18 cellular contexts compared by ENCODE assay signal in the genomic region with DNA sequence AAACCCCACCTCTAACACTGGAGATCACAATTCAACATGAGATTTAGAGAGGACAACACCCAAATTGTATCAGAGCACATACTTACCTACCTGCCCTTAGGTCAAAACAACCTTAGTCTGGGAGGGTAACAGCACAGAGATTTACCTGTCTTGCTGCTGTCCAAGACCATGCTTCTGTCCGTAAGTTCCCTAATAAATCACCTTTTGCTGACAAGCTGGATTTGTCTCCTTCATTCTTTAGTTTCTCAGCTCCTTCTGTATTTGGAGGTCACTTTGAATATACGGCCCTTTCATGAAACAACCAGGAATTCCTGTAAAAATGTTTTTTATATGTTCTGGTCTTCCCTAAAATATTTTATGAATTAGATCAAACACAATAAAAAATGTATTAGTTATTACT. TPM values are rescaled to one million over a fixed set of nuclear protein-coding genes. Genes with fewer than 3 reads are reported as not detected.
DNase-seq lines count a peak whose midpoint lies in the region; ATAC-seq and TF ChIP-seq lines count a peak whose summit lies in the region.
"Had no signal": no experiment of that assay in that cellular context is flagged by ENCODE, and none has a peak within 500 bp of the region (broad histone marks: within the 10 kb centered on the region; RNA-seq: fewer than 3 reads in every experiment).

No MANE protein-coding gene starts in this region.

- H3K4me3 Mint-ChIP-seq in activated CD4-positive, alpha-beta T cell treated with anti-CD3 and anti-CD28 coated beads, Interleukin-2, amount 10 ng/mL, durations not matched to agents 24 days and 14 days, result peak overlapping the region; percentile 88
- H3K4me3 Mint-ChIP-seq in brain, result peak overlapping the region; percentile 1 to 98 (median 95)
- peak overlapping the region in 5 of 8 donors; percentile 41 to 96 (median 91) for H3K4me3 Mint-ChIP-seq in naive B cell

- H3K36me3 Mint-ChIP-seq in activated CD4-positive, alpha-beta T cell treated with anti-CD3 and anti-CD28 coated beads, Interleukin-2, amount 10 ng/mL, durations not matched to agents 24 days and 14 days (ENCODE audit: low read depth), result peaks cover 3% of the 10 kb centered on the region
- H3K36me3 Mint-ChIP-seq in brain (no peaks in the 10 kb centered on the region), naive B cell (no peaks in the 10 kb centered on the region)

- H3K27ac Mint-ChIP-seq in activated CD4-positive, alpha-beta T cell treated with anti-CD3 and anti-CD28 coated beads, Interleukin-2, amount 10 ng/mL, durations not matched to agents 24 days and 14 days, result no peak overlapping the region
- peak overlapping the region in 3 of 5 experiments; percentile 25 to 77 (median 77) for H3K27ac Mint-ChIP-seq in brain
- peak overlapping the region in 1 of 6 donors; percentile 92 for H3K27ac Mint-ChIP-seq in naive B cell

- ATAC-seq in naive B cell (ENCODE audit: low read depth in 2 of 2) (no peak), HG03520 (IDR thresholded peaks at IDR 0.05; ENCODE audit: unreplicated experiment) (no peak)
- ATAC-seq: A549, mucosa of descending colon had no signal

- TF ChIP-seq CTCF in brain (conservative IDR thresholded peaks at IDR 0.05), result no peak

- peaks cover 8% of the 10 kb centered on the region for H3K27me3 Mint-ChIP-seq in activated CD4-positive, alpha-beta T cell treated with anti-CD3 and anti-CD28 coated beads, Interleukin-2, amount 10 ng/mL, durations not matched to agents 24 days and 14 days
- H3K27me3 Mint-ChIP-seq in brain, result peaks cover 12% of the 10 kb centered on the region
- H3K27me3 Mint-ChIP-seq in naive B cell, result peaks cover 0 to under 1% (median 0%) of the 10 kb centered on the region in 3 donors

- peaks cover 3% of the 10 kb centered on the region for H3K9me3 Mint-ChIP-seq in activated CD4-positive, alpha-beta T cell treated with anti-CD3 and anti-CD28 coated beads, Interleukin-2, amount 10 ng/mL, durations not matched to agents 24 days and 14 days
- H3K9me3 Mint-ChIP-seq in brain (peaks cover 0 to 6% (median 3%) of the 10 kb centered on the region in 5 experiments), naive B cell (peaks cover 0 to 4% (median 0%) of the 10 kb centered on the region in 7 donors)

- no peak for DNase-seq in activated CD4-positive, alpha-beta T cell treated with anti-CD3 and anti-CD28 coated beads, Interleukin-2, amount 10 ng/mL, durations not matched to agents 24 days and 14 days
- no peak for DNase-seq in activated CD4-positive, alpha-beta T cell treated with anti-CD3 and anti-CD28 coated beads, Interleukin-2, amount 50 U/mL, for 4 hours
- no peak for DNase-seq in naive B cell
- no peak for DNase-seq in 8988T
- DNase-seq in stimulated activated CD4-positive, alpha-beta T cell treated with anti-CD3 and anti-CD28 coated beads, Interleukin-1b, Interleukin-23, amount 100 ng/mL, for 48 hours, result no peak
- DNase-seq in C1 segment of cervical spinal cord (lab: John Stamatoyannopoulos, UW), result no peak
- DNase-seq: activated CD4-positive, CD25-positive, alpha-beta regulatory T cell; activated gamma-delta T cell; amygdala; cerebellar nuclear complex; DMS79; Karpas-422; mucosa of descending colon; NCI-H2171; small intestine had no signal

- intact Hi-C loops in activated CD4-positive, alpha-beta T cell treated with anti-CD3 and anti-CD28 coated beads, Interleukin-2, amount 10 ng/mL, durations not matched to agents 24 days and 14 days (cut with micrococcal nuclease), result no loop called here

- peaks cover 26% of the 10 kb centered on the region for H3K4me1 Mint-ChIP-seq in activated CD4-positive, alpha-beta T cell treated with anti-CD3 and anti-CD28 coated beads, Interleukin-2, amount 10 ng/mL, durations not matched to agents 24 days and 14 days
- H3K4me1 Mint-ChIP-seq in brain (peaks cover 43% of the 10 kb centered on the region), naive B cell (peaks cover 19 to 25% (median 23%) of the 10 kb centered on the region in 3 donors)

RNA-seq across cellular contexts. Expression of a gene that starts 1.6 kb away (rescaled TPM):
- 19.0 and 19.5 TPM in 2 replicates for total RNA-seq in activated CD4-positive, alpha-beta T cell treated with anti-CD3 and anti-CD28 coated beads, Interleukin-2, amount 10 ng/mL, durations not matched to agents 24 days and 14 days
- polyA plus RNA-seq in brain (ENCODE audit: insufficient read depth, low read depth, low replicate concordance) (28.1 TPM), naive B cell (ENCODE audit: low read depth in 6 of 6) (10 to 100 TPM in 1 of 6 donors, 1 to 10 TPM in 5; 2.9 to 11.4 (median 5.8) TPM)
